Comparison of ENCODE assay signal across 1 cellular context in the genomic region with DNA sequence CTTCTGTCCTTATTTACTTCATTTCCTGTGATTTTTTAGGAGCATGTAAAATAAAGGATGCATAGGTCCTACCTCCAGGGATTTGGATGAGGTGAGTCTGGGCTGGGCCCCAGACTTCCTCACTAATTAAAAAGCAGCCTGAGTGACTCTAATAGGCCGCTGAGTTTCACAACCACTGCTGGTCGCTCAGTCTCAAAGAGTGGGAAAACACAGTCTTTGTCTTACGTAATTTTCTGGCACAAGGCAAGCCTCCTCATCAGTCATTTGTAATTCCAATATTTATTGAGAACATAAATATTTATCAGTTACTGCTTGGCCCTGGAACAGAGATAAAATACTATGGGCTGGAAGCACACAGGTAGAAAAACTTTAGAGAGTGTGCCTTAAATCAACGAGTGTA.
TF ChIP-seq lines count a peak whose summit lies in the region.

No MANE protein-coding gene starts in this region.

TF ChIP-seq in GM23338, 12 proteins besides CTCF, POLR2A, EP300 and RAD21 (continued from another document):
- TF ChIP-seq, protein P1, sequence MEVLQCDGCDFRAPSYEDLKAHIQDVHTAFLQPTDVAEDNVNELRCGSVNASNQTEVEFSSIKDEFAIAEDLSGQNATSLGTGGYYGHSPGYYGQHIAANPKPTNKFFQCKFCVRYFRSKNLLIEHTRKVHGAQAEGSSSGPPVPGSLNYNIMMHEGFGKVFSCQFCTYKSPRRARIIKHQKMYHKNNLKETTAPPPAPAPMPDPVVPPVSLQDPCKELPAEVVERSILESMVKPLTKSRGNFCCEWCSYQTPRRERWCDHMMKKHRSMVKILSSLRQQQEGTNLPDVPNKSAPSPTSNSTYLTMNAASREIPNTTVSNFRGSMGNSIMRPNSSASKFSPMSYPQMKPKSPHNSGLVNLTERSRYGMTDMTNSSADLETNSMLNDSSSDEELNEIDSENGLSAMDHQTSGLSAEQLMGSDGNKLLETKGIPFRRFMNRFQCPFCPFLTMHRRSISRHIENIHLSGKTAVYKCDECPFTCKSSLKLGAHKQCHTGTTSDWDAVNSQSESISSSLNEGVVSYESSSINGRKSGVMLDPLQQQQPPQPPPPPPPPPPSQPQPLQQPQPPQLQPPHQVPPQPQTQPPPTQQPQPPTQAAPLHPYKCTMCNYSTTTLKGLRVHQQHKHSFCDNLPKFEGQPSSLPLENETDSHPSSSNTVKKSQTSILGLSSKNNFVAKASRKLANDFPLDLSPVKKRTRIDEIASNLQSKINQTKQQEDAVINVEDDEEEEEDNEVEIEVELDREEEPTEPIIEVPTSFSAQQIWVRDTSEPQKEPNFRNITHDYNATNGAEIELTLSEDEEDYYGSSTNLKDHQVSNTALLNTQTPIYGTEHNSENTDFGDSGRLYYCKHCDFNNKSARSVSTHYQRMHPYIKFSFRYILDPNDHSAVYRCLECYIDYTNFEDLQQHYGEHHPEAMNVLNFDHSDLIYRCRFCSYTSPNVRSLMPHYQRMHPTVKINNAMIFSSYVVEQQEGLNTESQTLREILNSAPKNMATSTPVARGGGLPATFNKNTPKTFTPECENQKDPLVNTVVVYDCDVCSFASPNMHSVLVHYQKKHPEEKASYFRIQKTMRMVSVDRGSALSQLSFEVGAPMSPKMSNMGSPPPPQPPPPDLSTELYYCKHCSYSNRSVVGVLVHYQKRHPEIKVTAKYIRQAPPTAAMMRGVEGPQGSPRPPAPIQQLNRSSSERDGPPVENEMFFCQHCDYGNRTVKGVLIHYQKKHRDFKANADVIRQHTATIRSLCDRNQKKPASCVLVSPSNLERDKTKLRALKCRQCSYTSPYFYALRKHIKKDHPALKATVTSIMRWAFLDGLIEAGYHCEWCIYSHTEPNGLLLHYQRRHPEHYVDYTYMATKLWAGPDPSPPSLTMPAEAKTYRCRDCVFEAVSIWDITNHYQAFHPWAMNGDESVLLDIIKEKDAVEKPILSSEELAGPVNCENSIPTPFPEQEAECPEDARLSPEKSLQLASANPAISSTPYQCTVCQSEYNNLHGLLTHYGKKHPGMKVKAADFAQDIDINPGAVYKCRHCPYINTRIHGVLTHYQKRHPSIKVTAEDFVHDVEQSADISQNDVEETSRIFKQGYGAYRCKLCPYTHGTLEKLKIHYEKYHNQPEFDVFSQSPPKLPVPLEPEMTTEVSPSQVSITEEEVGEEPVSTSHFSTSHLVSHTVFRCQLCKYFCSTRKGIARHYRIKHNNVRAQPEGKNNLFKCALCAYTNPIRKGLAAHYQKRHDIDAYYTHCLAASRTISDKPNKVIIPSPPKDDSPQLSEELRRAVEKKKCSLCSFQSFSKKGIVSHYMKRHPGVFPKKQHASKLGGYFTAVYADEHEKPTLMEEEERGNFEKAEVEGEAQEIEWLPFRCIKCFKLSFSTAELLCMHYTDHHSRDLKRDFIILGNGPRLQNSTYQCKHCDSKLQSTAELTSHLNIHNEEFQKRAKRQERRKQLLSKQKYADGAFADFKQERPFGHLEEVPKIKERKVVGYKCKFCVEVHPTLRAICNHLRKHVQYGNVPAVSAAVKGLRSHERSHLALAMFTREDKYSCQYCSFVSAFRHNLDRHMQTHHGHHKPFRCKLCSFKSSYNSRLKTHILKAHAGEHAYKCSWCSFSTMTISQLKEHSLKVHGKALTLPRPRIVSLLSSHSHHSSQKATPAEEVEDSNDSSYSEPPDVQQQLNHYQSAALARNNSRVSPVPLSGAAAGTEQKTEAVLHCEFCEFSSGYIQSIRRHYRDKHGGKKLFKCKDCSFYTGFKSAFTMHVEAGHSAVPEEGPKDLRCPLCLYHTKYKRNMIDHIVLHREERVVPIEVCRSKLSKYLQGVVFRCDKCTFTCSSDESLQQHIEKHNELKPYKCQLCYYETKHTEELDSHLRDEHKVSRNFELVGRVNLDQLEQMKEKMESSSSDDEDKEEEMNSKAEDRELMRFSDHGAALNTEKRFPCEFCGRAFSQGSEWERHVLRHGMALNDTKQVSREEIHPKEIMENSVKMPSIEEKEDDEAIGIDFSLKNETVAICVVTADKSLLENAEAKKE (CRISPR knock-in tag; IDR thresholded peaks at IDR 0.05), result no peak
- TF ChIP-seq ZNF331 (CRISPR knock-in tag; IDR thresholded peaks at IDR 0.05; ENCODE audit: low read depth) (no peak), ZNF114 (CRISPR knock-in tag; IDR thresholded peaks at IDR 0.05) (no peak)
- TF ChIP-seq, protein P2, sequence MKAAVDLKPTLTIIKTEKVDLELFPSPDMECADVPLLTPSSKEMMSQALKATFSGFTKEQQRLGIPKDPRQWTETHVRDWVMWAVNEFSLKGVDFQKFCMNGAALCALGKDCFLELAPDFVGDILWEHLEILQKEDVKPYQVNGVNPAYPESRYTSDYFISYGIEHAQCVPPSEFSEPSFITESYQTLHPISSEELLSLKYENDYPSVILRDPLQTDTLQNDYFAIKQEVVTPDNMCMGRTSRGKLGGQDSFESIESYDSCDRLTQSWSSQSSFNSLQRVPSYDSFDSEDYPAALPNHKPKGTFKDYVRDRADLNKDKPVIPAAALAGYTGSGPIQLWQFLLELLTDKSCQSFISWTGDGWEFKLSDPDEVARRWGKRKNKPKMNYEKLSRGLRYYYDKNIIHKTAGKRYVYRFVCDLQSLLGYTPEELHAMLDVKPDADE (IDR thresholded peaks at IDR 0.05), result no peak
